Comparison of ENCODE assay signal across 8 cellular contexts in genomic region chr20:35052616-35053015, GRCh38. TPM values are rescaled to one million over a fixed set of nuclear protein-coding genes. Genes with fewer than 3 reads are reported as not detected.
DNase-seq lines count a peak whose midpoint lies in the region; ATAC-seq, FAIRE-seq and TF ChIP-seq lines count a peak whose summit lies in the region.
"Not testable (repeated sequence)": the region's sequence is repeated elsewhere in the genome, so short reads cannot be mapped to it uniquely, and the experiment has no call there.

No MANE protein-coding gene starts in this region.

- not testable (repeated sequence) for FAIRE-seq in astrocyte (lab: Jason Lieb, UNC)

- H3K4me2 ChIP-seq in GM23248 (ENCODE audit: unreplicated experiment) (peak overlapping the region; percentile 45), PC-3 (ENCODE audit: low read length) (peak overlapping the region; percentile 29), astrocyte (ENCODE audit: low read length) (peak overlapping the region; percentile 41)

- H3K9me3 Mint-ChIP-seq in astrocyte (ENCODE audit: unreplicated experiment), result not testable (repeated sequence)

- intact Hi-C loops in PC-3 (cut with micrococcal nuclease), result not testable (repeated sequence)

- peaks cover 18% of the 10 kb centered on the region for H3F3A ChIP-seq in GM23248 (ENCODE audit: insufficient read depth)
- H3F3A ChIP-seq in PC-3 (ENCODE audit: low read length, unreplicated experiment), result not testable (repeated sequence)

- H3K27me3 Mint-ChIP-seq in astrocyte (ENCODE audit: low read depth, unreplicated experiment), result not testable (repeated sequence)

- not testable (repeated sequence) for H3K4me3 Mint-ChIP-seq in astrocyte (ENCODE audit: unreplicated experiment)

- peaks cover 54% of the 10 kb centered on the region for H3K36me3 ChIP-seq in GM23248 (ENCODE audit: low read depth)
- H3K36me3 ChIP-seq in PC-3 (ENCODE audit: low read depth, low read length), result peaks cover 29% of the 10 kb centered on the region
- H3K36me3 ChIP-seq in astrocyte (ENCODE audit: insufficient read depth, low read length), result peaks cover 35% of the 10 kb centered on the region

- CTCF ChIA-PET in PC-3 (lab: Charles Lee), result interaction anchor here (0.6 kb wide), 1 partner anchor 567 kb away, joined by 3 read pairs; no protein-coding TSS in a partner anchor

- not testable (repeated sequence) for H3K9me3 ChIP-seq in GM23248 (ENCODE audit: low read depth); PC-3 (ENCODE audit: low read length); astrocyte (ENCODE audit: insufficient read depth, low read depth, low read length)

- in situ Hi-C loops in GM23248 (cut with MboI), result not testable (repeated sequence)

- not testable (repeated sequence) for H2AFZ ChIP-seq in GM23248; PC-3 (ENCODE audit: low read length); astrocyte (ENCODE audit: low read depth, low read length)

- H4K20me1 ChIP-seq in GM23248 (ENCODE audit: insufficient read depth); PC-3 (ENCODE audit: low read length): not testable (repeated sequence)
- peaks cover 61% of the 10 kb centered on the region for H4K20me1 ChIP-seq in astrocyte (ENCODE audit: insufficient read depth, low read length)

- H3K9ac ChIP-seq in GM23248; PC-3 (ENCODE audit: low read length); astrocyte (ENCODE audit: low read length): not testable (repeated sequence)

- H3K27ac ChIP-seq in GM23248, result 0 out of 2 replicates have a peak overlapping the region, but pooled peaks have one; percentile 2
- H3K27ac ChIP-seq in PC-3 (ENCODE audit: low read length); astrocyte (ENCODE audit: low read depth, low read length): not testable (repeated sequence)

- peaks cover 28% of the 10 kb centered on the region for H3K36me3 Mint-ChIP-seq in astrocyte (ENCODE audit: low read depth, unreplicated experiment)

- H3K27me3 ChIP-seq in GM23248 (replicated peaks; ENCODE audit: insufficient read depth); PC-3 (ENCODE audit: low read length); astrocyte (ENCODE audit: insufficient read depth, low read length): not testable (repeated sequence)

- H3K4me3 ChIP-seq in AG10803 (ENCODE audit: low read length); GM23248; PC-3 (ENCODE audit: low read length); astrocyte (ENCODE audit: insufficient read depth, low read depth, low read length); foreskin fibroblast (ENCODE audit: low read depth in 1 of 2, low read length in 2 of 2): not testable (repeated sequence)

- DNase-seq in AG10803 (ENCODE audit: low read depth) (peak; percentile 51), GM23248 (peak; percentile 44), PC-3 (peak; percentile 88), astrocyte (ENCODE audit: low read depth) (peak; percentile 46), dermis microvascular lymphatic vessel endothelial cell (ENCODE audit: low read depth in 2 of 2) (peak; percentile 76 to 89), foreskin fibroblast (peak; percentile 18 to 24), lung microvascular endothelial cell (ENCODE audit: low read depth in 2 of 2) (peak; percentile 83 to 85), renal cortical epithelial cell (ENCODE audit: low read depth) (peak; percentile 54)

- ATAC-seq in PC-3, result peak; percentile 92

- BruUV-seq in PC-3 (replicated peaks; lab: Mats Ljungman, UMichigan), result not testable (repeated sequence)

- POLR2A ChIA-PET in PC-3 (lab: Charles Lee; ENCODE audit: unreplicated experiment), result not testable (repeated sequence)

- H3K27ac Mint-ChIP-seq in astrocyte (ENCODE audit: unreplicated experiment), result peak overlapping the region; percentile 72

- H3K4me1 ChIP-seq in GM23248 (ENCODE audit: insufficient read depth) (peaks cover 31% of the 10 kb centered on the region), PC-3 (ENCODE audit: insufficient read depth, low read length) (peaks cover 40% of the 10 kb centered on the region)
- H3K4me1 ChIP-seq in astrocyte (ENCODE audit: insufficient read depth, low read length), result not testable (repeated sequence)

- 90 to 93% methylated on average over 5 of the region's 5 CpGs for WGBS in GM23248 (ENCODE audit: low coverage in 1 of 2, low lambda C conversion rate in 2 of 2, missing lambda C conversion rate in 2 of 2), 2 experiments

- peaks cover 23% of the 10 kb centered on the region for H3K4me1 Mint-ChIP-seq in astrocyte (ENCODE audit: low read depth, unreplicated experiment)

- H3K79me2 ChIP-seq in GM23248 (ENCODE audit: insufficient read depth) (peaks cover 97% of the 10 kb centered on the region), PC-3 (ENCODE audit: low read length) (peaks cover 26% of the 10 kb centered on the region; the same call in 1 of the 2 replicates), astrocyte (ENCODE audit: insufficient read depth, low read length) (peaks cover 50% of the 10 kb centered on the region)

- not testable (repeated sequence) for H3K9me2 ChIP-seq in GM23248 (ENCODE audit: insufficient read depth); PC-3 (replicated peaks; ENCODE audit: low read length)

- not testable (repeated sequence) for TF ChIP-seq CTCF in AG10803 (conservative IDR thresholded peaks at IDR 0.05; ENCODE audit: low read length); PC-3 (conservative IDR thresholded peaks at IDR 0.05; ENCODE audit: low read depth, low read length); astrocyte (IDR thresholded peaks at IDR 0.05; ENCODE audit: insufficient read depth, low read depth, low read length); foreskin fibroblast (IDR thresholded peaks at IDR 0.05; ENCODE audit: low read depth, low read length)

RNA-seq across cellular contexts. Expression of gene TRPC4AP, which starts 40.0 kb away (rescaled TPM):
- total RNA-seq in GM23248 (2014; rRNA removed; shearing (Covaris generic)), result 57.0 and 63.4 TPM in 2 replicates
- polyA plus RNA-seq in GM23248 (2016; fragmentation: Nextera tagmentation; extraction: Ambion mirVana), result 92.7 and 93.4 TPM in 2 replicates
- 46.9 and 52.6 TPM in 2 replicates for total RNA-seq in PC-3 (2014; rRNA removed)
- total RNA-seq in astrocyte, result 92.0 and 92.6 TPM in 2 replicates
- total RNA-seq in dermis microvascular lymphatic vessel endothelial cell, result 68.9 and 99.4 TPM in 2 replicates
- total RNA-seq in lung microvascular endothelial cell, result 64.1 and 70.2 TPM in 2 replicates
- total RNA-seq in renal cortical epithelial cell, result 82.0 and 93.3 TPM in 2 replicates

Comparison
In these comparisons a context has a peak if more than half of its experiments do, and no peak if none do; other contexts are left out.
1. DNase-seq: peak in every context shown above with its lines; median percentile 88 in PC-3; 84 in lung microvascular endothelial cell; 82 in dermis microvascular lymphatic vessel endothelial cell; 54 in renal cortical epithelial cell; 51 in AG10803; 46 in astrocyte; 44 in GM23248; 21 in foreskin fibroblast.